In the genomic region with DNA sequence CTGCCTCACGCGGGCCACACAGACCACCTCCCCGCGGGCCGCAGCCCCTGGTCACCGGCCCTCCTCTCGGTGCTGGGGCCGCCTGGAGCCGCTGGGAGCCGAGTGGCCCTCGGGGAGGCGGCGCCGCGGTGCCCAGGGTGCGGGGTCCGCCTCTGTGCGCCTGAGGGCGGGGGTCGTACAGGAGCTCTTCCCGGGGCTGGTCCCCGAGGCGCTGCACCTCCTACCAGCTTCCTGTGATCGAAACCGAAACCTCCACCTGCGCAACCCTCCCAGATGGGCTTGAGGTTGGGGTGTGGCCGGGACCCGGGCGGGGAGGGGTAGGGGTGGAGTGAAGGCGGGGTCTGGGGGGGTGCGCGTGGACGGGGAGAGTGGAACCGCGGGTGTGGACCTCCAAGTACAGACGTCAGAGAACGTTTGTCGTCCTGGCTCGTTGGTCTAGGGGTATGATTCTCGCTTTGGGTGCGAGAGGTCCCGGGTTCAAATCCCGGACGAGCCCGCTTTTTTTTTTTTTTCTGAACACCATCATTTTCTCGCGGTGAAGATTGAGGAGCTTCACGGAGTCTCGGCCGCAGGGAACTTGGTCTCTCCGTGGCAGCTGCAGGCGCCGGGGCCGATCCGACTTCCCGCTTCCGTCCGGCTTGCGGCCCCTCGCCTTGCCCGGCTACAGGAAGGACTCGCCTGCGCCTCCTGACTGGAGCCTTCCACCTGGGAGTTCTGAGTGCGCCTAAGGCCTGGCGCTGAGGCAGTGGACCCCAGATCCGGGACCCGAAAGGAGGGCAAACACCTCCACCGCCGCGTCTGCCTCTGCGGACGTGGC, we compare ENCODE assay signal across 1 cellular context.
TF ChIP-seq lines count a peak whose summit lies in the region.

No MANE protein-coding gene starts in this region.

TF ChIP-seq in GM12878, 131 proteins besides CTCF, POLR2A, EP300 and RAD21 (continued from another document and continues in another):
- TF ChIP-seq, protein P1, sequence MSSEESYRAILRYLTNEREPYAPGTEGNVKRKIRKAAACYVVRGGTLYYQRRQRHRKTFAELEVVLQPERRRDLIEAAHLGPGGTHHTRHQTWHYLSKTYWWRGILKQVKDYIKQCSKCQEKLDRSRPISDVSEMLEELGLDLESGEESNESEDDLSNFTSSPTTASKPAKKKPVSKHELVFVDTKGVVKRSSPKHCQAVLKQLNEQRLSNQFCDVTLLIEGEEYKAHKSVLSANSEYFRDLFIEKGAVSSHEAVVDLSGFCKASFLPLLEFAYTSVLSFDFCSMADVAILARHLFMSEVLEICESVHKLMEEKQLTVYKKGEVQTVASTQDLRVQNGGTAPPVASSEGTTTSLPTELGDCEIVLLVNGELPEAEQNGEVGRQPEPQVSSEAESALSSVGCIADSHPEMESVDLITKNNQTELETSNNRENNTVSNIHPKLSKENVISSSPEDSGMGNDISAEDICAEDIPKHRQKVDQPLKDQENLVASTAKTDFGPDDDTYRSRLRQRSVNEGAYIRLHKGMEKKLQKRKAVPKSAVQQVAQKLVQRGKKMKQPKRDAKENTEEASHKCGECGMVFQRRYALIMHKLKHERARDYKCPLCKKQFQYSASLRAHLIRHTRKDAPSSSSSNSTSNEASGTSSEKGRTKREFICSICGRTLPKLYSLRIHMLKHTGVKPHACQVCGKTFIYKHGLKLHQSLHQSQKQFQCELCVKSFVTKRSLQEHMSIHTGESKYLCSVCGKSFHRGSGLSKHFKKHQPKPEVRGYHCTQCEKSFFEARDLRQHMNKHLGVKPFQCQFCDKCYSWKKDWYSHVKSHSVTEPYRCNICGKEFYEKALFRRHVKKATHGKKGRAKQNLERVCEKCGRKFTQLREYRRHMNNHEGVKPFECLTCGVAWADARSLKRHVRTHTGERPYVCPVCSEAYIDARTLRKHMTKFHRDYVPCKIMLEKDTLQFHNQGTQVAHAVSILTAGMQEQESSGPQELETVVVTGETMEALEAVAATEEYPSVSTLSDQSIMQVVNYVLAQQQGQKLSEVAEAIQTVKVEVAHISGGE (CRISPR knock-in tag; IDR thresholded peaks at IDR 0.05) = no peak
- TF ChIP-seq, protein P2, sequence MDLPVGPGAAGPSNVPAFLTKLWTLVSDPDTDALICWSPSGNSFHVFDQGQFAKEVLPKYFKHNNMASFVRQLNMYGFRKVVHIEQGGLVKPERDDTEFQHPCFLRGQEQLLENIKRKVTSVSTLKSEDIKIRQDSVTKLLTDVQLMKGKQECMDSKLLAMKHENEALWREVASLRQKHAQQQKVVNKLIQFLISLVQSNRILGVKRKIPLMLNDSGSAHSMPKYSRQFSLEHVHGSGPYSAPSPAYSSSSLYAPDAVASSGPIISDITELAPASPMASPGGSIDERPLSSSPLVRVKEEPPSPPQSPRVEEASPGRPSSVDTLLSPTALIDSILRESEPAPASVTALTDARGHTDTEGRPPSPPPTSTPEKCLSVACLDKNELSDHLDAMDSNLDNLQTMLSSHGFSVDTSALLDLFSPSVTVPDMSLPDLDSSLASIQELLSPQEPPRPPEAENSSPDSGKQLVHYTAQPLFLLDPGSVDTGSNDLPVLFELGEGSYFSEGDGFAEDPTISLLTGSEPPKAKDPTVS (IDR thresholded peaks at IDR 0.05; ENCODE audit: low read depth, low read length) = no peak
- TF ChIP-seq, protein P3, sequence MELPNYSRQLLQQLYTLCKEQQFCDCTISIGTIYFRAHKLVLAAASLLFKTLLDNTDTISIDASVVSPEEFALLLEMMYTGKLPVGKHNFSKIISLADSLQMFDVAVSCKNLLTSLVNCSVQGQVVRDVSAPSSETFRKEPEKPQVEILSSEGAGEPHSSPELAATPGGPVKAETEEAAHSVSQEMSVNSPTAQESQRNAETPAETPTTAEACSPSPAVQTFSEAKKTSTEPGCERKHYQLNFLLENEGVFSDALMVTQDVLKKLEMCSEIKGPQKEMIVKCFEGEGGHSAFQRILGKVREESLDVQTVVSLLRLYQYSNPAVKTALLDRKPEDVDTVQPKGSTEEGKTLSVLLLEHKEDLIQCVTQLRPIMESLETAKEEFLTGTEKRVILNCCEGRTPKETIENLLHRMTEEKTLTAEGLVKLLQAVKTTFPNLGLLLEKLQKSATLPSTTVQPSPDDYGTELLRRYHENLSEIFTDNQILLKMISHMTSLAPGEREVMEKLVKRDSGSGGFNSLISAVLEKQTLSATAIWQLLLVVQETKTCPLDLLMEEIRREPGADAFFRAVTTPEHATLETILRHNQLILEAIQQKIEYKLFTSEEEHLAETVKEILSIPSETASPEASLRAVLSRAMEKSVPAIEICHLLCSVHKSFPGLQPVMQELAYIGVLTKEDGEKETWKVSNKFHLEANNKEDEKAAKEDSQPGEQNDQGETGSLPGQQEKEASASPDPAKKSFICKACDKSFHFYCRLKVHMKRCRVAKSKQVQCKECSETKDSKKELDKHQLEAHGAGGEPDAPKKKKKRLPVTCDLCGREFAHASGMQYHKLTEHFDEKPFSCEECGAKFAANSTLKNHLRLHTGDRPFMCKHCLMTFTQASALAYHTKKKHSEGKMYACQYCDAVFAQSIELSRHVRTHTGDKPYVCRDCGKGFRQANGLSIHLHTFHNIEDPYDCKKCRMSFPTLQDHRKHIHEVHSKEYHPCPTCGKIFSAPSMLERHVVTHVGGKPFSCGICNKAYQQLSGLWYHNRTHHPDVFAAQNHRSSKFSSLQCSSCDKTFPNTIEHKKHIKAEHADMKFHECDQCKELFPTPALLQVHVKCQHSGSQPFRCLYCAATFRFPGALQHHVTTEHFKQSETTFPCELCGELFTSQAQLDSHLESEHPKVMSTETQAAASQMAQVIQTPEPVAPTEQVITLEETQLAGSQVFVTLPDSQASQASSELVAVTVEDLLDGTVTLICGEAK (IDR thresholded peaks at IDR 0.05; ENCODE audit: borderline replicate concordance) = peak; percentile 52
- TF ChIP-seq, protein P4, sequence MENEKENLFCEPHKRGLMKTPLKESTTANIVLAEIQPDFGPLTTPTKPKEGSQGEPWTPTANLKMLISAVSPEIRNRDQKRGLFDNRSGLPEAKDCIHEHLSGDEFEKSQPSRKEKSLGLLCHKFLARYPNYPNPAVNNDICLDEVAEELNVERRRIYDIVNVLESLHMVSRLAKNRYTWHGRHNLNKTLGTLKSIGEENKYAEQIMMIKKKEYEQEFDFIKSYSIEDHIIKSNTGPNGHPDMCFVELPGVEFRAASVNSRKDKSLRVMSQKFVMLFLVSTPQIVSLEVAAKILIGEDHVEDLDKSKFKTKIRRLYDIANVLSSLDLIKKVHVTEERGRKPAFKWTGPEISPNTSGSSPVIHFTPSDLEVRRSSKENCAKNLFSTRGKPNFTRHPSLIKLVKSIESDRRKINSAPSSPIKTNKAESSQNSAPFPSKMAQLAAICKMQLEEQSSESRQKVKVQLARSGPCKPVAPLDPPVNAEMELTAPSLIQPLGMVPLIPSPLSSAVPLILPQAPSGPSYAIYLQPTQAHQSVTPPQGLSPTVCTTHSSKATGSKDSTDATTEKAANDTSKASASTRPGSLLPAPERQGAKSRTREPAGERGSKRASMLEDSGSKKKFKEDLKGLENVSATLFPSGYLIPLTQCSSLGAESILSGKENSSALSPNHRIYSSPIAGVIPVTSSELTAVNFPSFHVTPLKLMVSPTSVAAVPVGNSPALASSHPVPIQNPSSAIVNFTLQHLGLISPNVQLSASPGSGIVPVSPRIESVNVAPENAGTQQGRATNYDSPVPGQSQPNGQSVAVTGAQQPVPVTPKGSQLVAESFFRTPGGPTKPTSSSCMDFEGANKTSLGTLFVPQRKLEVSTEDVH (IDR thresholded peaks at IDR 0.05; ENCODE audit: low read depth, partially characterized antibody) = no peak
- no peak for TF ChIP-seq RAD51 (IDR thresholded peaks at IDR 0.05)
- no peak for TF ChIP-seq ZNF274 (IDR thresholded peaks at IDR 0.05; ENCODE audit: insufficient read depth, insufficient read length)
- TF ChIP-seq CREM (IDR thresholded peaks at IDR 0.05; ENCODE audit: low read depth) = peak; percentile 57; the same call in 1 of the 2 replicates
- TF ChIP-seq, protein P5, sequence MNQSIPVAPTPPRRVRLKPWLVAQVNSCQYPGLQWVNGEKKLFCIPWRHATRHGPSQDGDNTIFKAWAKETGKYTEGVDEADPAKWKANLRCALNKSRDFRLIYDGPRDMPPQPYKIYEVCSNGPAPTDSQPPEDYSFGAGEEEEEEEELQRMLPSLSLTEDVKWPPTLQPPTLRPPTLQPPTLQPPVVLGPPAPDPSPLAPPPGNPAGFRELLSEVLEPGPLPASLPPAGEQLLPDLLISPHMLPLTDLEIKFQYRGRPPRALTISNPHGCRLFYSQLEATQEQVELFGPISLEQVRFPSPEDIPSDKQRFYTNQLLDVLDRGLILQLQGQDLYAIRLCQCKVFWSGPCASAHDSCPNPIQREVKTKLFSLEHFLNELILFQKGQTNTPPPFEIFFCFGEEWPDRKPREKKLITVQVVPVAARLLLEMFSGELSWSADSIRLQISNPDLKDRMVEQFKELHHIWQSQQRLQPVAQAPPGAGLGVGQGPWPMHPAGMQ (IDR thresholded peaks at IDR 0.05; ENCODE audit: borderline replicate concordance) = no peak
- TF ChIP-seq, protein P6, sequence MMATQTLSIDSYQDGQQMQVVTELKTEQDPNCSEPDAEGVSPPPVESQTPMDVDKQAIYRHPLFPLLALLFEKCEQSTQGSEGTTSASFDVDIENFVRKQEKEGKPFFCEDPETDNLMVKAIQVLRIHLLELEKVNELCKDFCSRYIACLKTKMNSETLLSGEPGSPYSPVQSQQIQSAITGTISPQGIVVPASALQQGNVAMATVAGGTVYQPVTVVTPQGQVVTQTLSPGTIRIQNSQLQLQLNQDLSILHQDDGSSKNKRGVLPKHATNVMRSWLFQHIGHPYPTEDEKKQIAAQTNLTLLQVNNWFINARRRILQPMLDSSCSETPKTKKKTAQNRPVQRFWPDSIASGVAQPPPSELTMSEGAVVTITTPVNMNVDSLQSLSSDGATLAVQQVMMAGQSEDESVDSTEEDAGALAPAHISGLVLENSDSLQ (IDR thresholded peaks at IDR 0.05) = no peak
- TF ChIP-seq MYB (IDR thresholded peaks at IDR 0.05; ENCODE audit: borderline replicate concordance, low read depth, low read length) = no peak
- no peak for TF ChIP-seq TCF7 (IDR thresholded peaks at IDR 0.05; ENCODE audit: borderline replicate concordance)
- TF ChIP-seq, protein P7, sequence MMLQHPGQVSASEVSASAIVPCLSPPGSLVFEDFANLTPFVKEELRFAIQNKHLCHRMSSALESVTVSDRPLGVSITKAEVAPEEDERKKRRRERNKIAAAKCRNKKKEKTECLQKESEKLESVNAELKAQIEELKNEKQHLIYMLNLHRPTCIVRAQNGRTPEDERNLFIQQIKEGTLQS (IDR thresholded peaks at IDR 0.05; ENCODE audit: borderline replicate concordance, extremely low read depth, low read depth, low read length) = no peak
- peak; percentile 52; the same call in 1 of the 2 replicates for TF ChIP-seq ATF7 (IDR thresholded peaks at IDR 0.05; ENCODE audit: low read depth)
- TF ChIP-seq MTA2 (IDR thresholded peaks at IDR 0.05; ENCODE audit: low read depth) = no peak
- TF ChIP-seq ZBED1 (IDR thresholded peaks at IDR 0.05; ENCODE audit: borderline replicate concordance) = no peak
- TF ChIP-seq NFIC (IDR thresholded peaks at IDR 0.05; ENCODE audit: low read depth, low read length) = no peak
- TF ChIP-seq SMAD5 (IDR thresholded peaks at IDR 0.05; ENCODE audit: low read depth) = no peak
- no peak for TF ChIP-seq RBBP5 (conservative IDR thresholded peaks at IDR 0.05)
- no peak for TF ChIP-seq SREBF1 (IDR thresholded peaks at IDR 0.05; ENCODE audit: low read length)
- TF ChIP-seq, protein P8, sequence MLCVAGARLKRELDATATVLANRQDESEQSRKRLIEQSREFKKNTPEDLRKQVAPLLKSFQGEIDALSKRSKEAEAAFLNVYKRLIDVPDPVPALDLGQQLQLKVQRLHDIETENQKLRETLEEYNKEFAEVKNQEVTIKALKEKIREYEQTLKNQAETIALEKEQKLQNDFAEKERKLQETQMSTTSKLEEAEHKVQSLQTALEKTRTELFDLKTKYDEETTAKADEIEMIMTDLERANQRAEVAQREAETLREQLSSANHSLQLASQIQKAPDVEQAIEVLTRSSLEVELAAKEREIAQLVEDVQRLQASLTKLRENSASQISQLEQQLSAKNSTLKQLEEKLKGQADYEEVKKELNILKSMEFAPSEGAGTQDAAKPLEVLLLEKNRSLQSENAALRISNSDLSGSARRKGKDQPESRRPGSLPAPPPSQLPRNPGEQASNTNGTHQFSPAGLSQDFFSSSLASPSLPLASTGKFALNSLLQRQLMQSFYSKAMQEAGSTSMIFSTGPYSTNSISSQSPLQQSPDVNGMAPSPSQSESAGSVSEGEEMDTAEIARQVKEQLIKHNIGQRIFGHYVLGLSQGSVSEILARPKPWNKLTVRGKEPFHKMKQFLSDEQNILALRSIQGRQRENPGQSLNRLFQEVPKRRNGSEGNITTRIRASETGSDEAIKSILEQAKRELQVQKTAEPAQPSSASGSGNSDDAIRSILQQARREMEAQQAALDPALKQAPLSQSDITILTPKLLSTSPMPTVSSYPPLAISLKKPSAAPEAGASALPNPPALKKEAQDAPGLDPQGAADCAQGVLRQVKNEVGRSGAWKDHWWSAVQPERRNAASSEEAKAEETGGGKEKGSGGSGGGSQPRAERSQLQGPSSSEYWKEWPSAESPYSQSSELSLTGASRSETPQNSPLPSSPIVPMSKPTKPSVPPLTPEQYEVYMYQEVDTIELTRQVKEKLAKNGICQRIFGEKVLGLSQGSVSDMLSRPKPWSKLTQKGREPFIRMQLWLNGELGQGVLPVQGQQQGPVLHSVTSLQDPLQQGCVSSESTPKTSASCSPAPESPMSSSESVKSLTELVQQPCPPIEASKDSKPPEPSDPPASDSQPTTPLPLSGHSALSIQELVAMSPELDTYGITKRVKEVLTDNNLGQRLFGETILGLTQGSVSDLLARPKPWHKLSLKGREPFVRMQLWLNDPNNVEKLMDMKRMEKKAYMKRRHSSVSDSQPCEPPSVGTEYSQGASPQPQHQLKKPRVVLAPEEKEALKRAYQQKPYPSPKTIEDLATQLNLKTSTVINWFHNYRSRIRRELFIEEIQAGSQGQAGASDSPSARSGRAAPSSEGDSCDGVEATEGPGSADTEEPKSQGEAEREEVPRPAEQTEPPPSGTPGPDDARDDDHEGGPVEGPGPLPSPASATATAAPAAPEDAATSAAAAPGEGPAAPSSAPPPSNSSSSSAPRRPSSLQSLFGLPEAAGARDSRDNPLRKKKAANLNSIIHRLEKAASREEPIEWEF (IDR thresholded peaks at IDR 0.05; ENCODE audit: insufficient replicate concordance, low read depth, low read length) = no peak
- TF ChIP-seq, protein P9, sequence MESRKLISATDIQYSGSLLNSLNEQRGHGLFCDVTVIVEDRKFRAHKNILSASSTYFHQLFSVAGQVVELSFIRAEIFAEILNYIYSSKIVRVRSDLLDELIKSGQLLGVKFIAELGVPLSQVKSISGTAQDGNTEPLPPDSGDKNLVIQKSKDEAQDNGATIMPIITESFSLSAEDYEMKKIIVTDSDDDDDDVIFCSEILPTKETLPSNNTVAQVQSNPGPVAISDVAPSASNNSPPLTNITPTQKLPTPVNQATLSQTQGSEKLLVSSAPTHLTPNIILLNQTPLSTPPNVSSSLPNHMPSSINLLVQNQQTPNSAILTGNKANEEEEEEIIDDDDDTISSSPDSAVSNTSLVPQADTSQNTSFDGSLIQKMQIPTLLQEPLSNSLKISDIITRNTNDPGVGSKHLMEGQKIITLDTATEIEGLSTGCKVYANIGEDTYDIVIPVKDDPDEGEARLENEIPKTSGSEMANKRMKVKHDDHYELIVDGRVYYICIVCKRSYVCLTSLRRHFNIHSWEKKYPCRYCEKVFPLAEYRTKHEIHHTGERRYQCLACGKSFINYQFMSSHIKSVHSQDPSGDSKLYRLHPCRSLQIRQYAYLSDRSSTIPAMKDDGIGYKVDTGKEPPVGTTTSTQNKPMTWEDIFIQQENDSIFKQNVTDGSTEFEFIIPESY (IDR thresholded peaks at IDR 0.05) = no peak
- TF ChIP-seq, protein P10, sequence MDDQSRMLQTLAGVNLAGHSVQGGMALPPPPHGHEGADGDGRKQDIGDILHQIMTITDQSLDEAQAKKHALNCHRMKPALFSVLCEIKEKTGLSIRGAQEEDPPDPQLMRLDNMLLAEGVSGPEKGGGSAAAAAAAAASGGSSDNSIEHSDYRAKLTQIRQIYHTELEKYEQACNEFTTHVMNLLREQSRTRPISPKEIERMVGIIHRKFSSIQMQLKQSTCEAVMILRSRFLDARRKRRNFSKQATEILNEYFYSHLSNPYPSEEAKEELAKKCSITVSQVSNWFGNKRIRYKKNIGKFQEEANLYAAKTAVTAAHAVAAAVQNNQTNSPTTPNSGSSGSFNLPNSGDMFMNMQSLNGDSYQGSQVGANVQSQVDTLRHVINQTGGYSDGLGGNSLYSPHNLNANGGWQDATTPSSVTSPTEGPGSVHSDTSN (IDR thresholded peaks at IDR 0.05; ENCODE audit: insufficient replicate concordance, low read depth, low read length) = no peak
